Comparison of ENCODE assay signal across 8 cellular contexts in the genomic region with DNA sequence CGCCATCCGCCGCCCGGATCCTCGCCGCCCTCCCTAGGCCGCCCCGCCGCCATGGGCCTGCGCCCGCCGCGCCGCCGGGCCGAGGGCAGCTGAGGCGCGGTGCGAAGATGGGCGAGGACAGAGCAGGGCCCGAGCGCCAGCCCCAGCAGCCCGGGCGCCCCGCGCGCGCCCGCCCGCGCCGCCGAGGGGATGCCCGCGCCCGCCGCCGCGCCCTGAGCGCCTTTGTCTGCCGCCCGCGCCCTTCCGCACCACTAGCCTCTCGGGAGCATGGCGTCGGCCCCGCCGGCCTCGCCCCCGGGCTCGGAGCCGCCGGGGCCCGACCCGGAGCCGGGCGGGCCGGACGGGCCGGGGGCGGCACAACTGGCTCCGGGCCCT. TPM values are rescaled to one million over a fixed set of nuclear protein-coding genes. Genes with fewer than 3 reads are reported as not detected.
DNase-seq lines count a peak whose midpoint lies in the region; ATAC-seq and TF ChIP-seq lines count a peak whose summit lies in the region.

No MANE protein-coding gene starts in this region.

- peak overlapping the region; percentile 94; the same call in 1 of the 2 replicates for H3K4me2 ChIP-seq in GM23338
- peak overlapping the region; percentile 74 for H3K4me2 ChIP-seq in OCI-LY1 (ENCODE audit: low read length)

- peaks cover 9% of the 10 kb centered on the region for H3K36me3 Mint-ChIP-seq in GM23338 (ENCODE audit: low read depth)
- peaks cover 19% of the 10 kb centered on the region for H3K36me3 Mint-ChIP-seq in nephron progenitor cell (ENCODE audit: low read depth)

- peak overlapping the region; percentile 53; the same call in 1 of the 2 replicates for H3K9ac ChIP-seq in OCI-LY1 (ENCODE audit: low read length)

- H3K4me1 Mint-ChIP-seq in GM23338 (peaks cover 11% of the 10 kb centered on the region), nephron progenitor cell (peaks cover 52% of the 10 kb centered on the region)

- H3K27ac Mint-ChIP-seq in GM23338 (no peak overlapping the region), nephron progenitor cell (no peak overlapping the region)

- H4K20me1 ChIP-seq in GM23338 (replicated peaks; ENCODE audit: insufficient read depth) (peaks cover 19% of the 10 kb centered on the region), OCI-LY1 (ENCODE audit: insufficient read depth, low read length) (no peaks in the 10 kb centered on the region)

- H3K36me3 ChIP-seq in GM23338 (ENCODE audit: insufficient read depth) (no peaks in the 10 kb centered on the region), OCI-LY1 (ENCODE audit: insufficient read depth, low read length) (no peaks in the 10 kb centered on the region; the same call in 1 of the 2 replicates)

- ATAC-seq in GM18498 (IDR thresholded peaks at IDR 0.05; ENCODE audit: unreplicated experiment): peak; percentile 49
- peak; percentile 43 for ATAC-seq in GM23338

- H3F3A ChIP-seq in GM23338 (replicated peaks; ENCODE audit: low read depth): peaks cover 9% of the 10 kb centered on the region; the same call in 1 of the 2 replicates
- no peaks in the 10 kb centered on the region for H3F3A ChIP-seq in OCI-LY1 (ENCODE audit: insufficient read depth, low read length)

- H3K9me3 Mint-ChIP-seq in GM23338 (0 out of 3 replicates have a peak, but pooled peaks cover 4% of the 10 kb centered on the region), nephron progenitor cell (no peaks in the 10 kb centered on the region)

- H3K27me3 ChIP-seq in GM23338 (ENCODE audit: insufficient read depth): peaks cover 43% of the 10 kb centered on the region
- peaks cover 10% of the 10 kb centered on the region for H3K27me3 ChIP-seq in OCI-LY1 (ENCODE audit: insufficient read depth, low read length)

- DNase-seq in GM23338 (ENCODE audit: low spot score) (peak; percentile 55), coronary artery (ENCODE audit: low spot score) (no peak), nephron progenitor cell (no peak), GM13976 (ENCODE audit: low spot score) (no peak), amniotic stem cell (lab: John Stamatoyannopoulos, UW) (no peak), Kasumi-1 (lab: John Stamatoyannopoulos, UW) (no peak)

- in situ Hi-C loops in GM13976 (cut with MboI; ENCODE audit: low sequenced_read_pairs, unreplicated experiment): no loop called here

- H3K4me3 ChIP-seq in GM23338 (peak overlapping the region; percentile 77), OCI-LY1 (ENCODE audit: low read depth, low read length, poor library complexity, severe bottlenecking) (peak overlapping the region; percentile 60), coronary artery (peak overlapping the region; percentile 98)

- H3K27ac ChIP-seq in GM23338 (ENCODE audit: low read depth) (no peak overlapping the region), OCI-LY1 (ENCODE audit: low read depth, low read length, poor library complexity, severe bottlenecking) (no peak overlapping the region), coronary artery (peak overlapping the region; percentile 89 to 99)

- H3K79me2 ChIP-seq in GM23338 (replicated peaks; ENCODE audit: insufficient read depth) (peaks cover 42% of the 10 kb centered on the region), OCI-LY1 (ENCODE audit: insufficient read depth, low read length) (no peaks in the 10 kb centered on the region)

- H3K4me1 ChIP-seq in GM23338 (ENCODE audit: insufficient read depth): peaks cover 8% of the 10 kb centered on the region
- peaks cover 29% of the 10 kb centered on the region for H3K4me1 ChIP-seq in OCI-LY1 (ENCODE audit: insufficient read depth, low read length, severe bottlenecking)

- peak overlapping the region; percentile 72; the same call in 2 of the 3 replicates for H3K4me3 Mint-ChIP-seq in GM23338
- H3K4me3 Mint-ChIP-seq in nephron progenitor cell: peak overlapping the region; percentile 77

- no peaks in the 10 kb centered on the region for H3K9me2 ChIP-seq in GM23338 (ENCODE audit: insufficient read depth)
- H3K9me2 ChIP-seq in OCI-LY1 (ENCODE audit: low read depth, low read length): no peaks in the 10 kb centered on the region

- H3K9me3 ChIP-seq in OCI-LY1 (ENCODE audit: low read length): no peaks in the 10 kb centered on the region

- H2AFZ ChIP-seq in GM23338: no peak overlapping the region
- H2AFZ ChIP-seq in OCI-LY1 (ENCODE audit: low read length): no peak overlapping the region

- no peak for TF ChIP-seq CTCF in GM23338 (conservative IDR thresholded peaks at IDR 0.05; ENCODE audit: low read depth in 2 of 2)
- no peak for TF ChIP-seq CTCF in OCI-LY1 (IDR thresholded peaks at IDR 0.05; ENCODE audit: low read length)
- no peak for TF ChIP-seq CTCF in coronary artery (IDR thresholded peaks at IDR 0.05)
- no peak for TF ChIP-seq CTCF in nephron progenitor cell (IDR thresholded peaks at IDR 0.05)
- no peak for TF ChIP-seq CTCF in GM13976 (IDR thresholded peaks at IDR 0.05; ENCODE audit: borderline replicate concordance, control extremely low read depth, extremely low read depth, insufficient read depth, missing control alignments)

- peaks cover 41% of the 10 kb centered on the region for H3K27me3 Mint-ChIP-seq in GM23338 (ENCODE audit: insufficient read depth, low read depth, poor library complexity)
- H3K27me3 Mint-ChIP-seq in nephron progenitor cell (ENCODE audit: low read depth, poor library complexity): peaks cover 37% of the 10 kb centered on the region

TF ChIP-seq in GM23338, 12 proteins besides CTCF, POLR2A, EP300 and RAD21 (continues in another document):
- TF ChIP-seq POLR2AphosphoS5 (IDR thresholded peaks at IDR 0.05; ENCODE audit: low read depth) (no peak), ZNF114 (CRISPR knock-in tag; IDR thresholded peaks at IDR 0.05) (no peak), STAT1 (IDR thresholded peaks at IDR 0.05; ENCODE audit: unreplicated experiment) (no peak), ZNF331 (CRISPR knock-in tag; IDR thresholded peaks at IDR 0.05; ENCODE audit: low read depth) (no peak), EZH2 (IDR thresholded peaks at IDR 0.05; ENCODE audit: low read depth, unreplicated experiment) (no peak), CREB1 (CRISPR knock-in tag; IDR thresholded peaks at IDR 0.05; ENCODE audit: low read depth) (no peak), NANOG (IDR thresholded peaks at IDR 0.05; ENCODE audit: borderline replicate concordance) (no peak), EZH2phosphoT487 (IDR thresholded peaks at IDR 0.05; ENCODE audit: unreplicated experiment) (no peak)
- TF ChIP-seq, protein P1, sequence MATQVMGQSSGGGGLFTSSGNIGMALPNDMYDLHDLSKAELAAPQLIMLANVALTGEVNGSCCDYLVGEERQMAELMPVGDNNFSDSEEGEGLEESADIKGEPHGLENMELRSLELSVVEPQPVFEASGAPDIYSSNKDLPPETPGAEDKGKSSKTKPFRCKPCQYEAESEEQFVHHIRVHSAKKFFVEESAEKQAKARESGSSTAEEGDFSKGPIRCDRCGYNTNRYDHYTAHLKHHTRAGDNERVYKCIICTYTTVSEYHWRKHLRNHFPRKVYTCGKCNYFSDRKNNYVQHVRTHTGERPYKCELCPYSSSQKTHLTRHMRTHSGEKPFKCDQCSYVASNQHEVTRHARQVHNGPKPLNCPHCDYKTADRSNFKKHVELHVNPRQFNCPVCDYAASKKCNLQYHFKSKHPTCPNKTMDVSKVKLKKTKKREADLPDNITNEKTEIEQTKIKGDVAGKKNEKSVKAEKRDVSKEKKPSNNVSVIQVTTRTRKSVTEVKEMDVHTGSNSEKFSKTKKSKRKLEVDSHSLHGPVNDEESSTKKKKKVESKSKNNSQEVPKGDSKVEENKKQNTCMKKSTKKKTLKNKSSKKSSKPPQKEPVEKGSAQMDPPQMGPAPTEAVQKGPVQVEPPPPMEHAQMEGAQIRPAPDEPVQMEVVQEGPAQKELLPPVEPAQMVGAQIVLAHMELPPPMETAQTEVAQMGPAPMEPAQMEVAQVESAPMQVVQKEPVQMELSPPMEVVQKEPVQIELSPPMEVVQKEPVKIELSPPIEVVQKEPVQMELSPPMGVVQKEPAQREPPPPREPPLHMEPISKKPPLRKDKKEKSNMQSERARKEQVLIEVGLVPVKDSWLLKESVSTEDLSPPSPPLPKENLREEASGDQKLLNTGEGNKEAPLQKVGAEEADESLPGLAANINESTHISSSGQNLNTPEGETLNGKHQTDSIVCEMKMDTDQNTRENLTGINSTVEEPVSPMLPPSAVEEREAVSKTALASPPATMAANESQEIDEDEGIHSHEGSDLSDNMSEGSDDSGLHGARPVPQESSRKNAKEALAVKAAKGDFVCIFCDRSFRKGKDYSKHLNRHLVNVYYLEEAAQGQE (IDR thresholded peaks at IDR 0.05; ENCODE audit: unreplicated experiment): no peak
- TF ChIP-seq, protein P2, sequence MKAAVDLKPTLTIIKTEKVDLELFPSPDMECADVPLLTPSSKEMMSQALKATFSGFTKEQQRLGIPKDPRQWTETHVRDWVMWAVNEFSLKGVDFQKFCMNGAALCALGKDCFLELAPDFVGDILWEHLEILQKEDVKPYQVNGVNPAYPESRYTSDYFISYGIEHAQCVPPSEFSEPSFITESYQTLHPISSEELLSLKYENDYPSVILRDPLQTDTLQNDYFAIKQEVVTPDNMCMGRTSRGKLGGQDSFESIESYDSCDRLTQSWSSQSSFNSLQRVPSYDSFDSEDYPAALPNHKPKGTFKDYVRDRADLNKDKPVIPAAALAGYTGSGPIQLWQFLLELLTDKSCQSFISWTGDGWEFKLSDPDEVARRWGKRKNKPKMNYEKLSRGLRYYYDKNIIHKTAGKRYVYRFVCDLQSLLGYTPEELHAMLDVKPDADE (IDR thresholded peaks at IDR 0.05): no peak

RNA-seq across cellular contexts. Expression of a gene that starts 0.3 kb away (rescaled TPM):
- 27.9 and 29.2 TPM in 2 replicates for total RNA-seq in GM23338 (2014; rRNA removed; shearing (Covaris generic))
- polyA plus RNA-seq in GM23338 (2016; fragmentation: Nextera tagmentation; extraction: Ambion mirVana): 3.2 and 4.4 TPM in 2 replicates

RNA-seq across cellular contexts. Expression of a gene that starts 24.0 kb away (rescaled TPM):
- 17.9 and 26.9 TPM in 2 replicates for total RNA-seq in GM23338 (2014; rRNA removed; shearing (Covaris generic))
- polyA plus RNA-seq in GM23338 (2016; fragmentation: Nextera tagmentation; extraction: Ambion mirVana): 19.0 and 20.3 TPM in 2 replicates

RNA-seq across cellular contexts. Expression of a gene that starts 28.7 kb away (rescaled TPM):
- total RNA-seq in GM23338 (2014; rRNA removed; shearing (Covaris generic)): 228 and 249 TPM in 2 replicates
- polyA plus RNA-seq in GM23338 (2016; fragmentation: Nextera tagmentation; extraction: Ambion mirVana): 511 and 521 TPM in 2 replicates

RNA-seq across cellular contexts. Expression of a gene that starts 43.9 kb away (rescaled TPM):
- 98.7 and 112 TPM in 2 replicates for total RNA-seq in GM23338 (2014; rRNA removed; shearing (Covaris generic))
- 25.1 and 29.5 TPM in 2 replicates for polyA plus RNA-seq in GM23338 (2016; fragmentation: Nextera tagmentation; extraction: Ambion mirVana)

RNA-seq across cellular contexts. Expression of a gene that starts 55.4 kb away (rescaled TPM):
- 115 and 169 TPM in 2 replicates for total RNA-seq in GM23338 (2014; rRNA removed; shearing (Covaris generic))
- 129 and 135 TPM in 2 replicates for polyA plus RNA-seq in GM23338 (2016; fragmentation: Nextera tagmentation; extraction: Ambion mirVana)

Comparison
In these comparisons a context has a peak if more than half of its experiments do, and no peak if none do; other contexts are left out.
1. H3K27ac ChIP-seq: peak in coronary artery (2 of 2); none in GM23338 (single experiment) and OCI-LY1 (single experiment).
2. Peak in every context shown above with its lines, with median percentiles within 50 percentile points of each other: H3K4me3 ChIP-seq.